ENCODE assay signal across 9 cellular contexts in genomic region chr1:196558424-196558823, GRCh38. TPM values are rescaled to one million over a fixed set of nuclear protein-coding genes. Genes with fewer than 3 reads are reported as not detected.
DNase-seq lines count a peak whose midpoint lies in the region; ATAC-seq, FAIRE-seq and TF ChIP-seq lines count a peak whose summit lies in the region.
"Had no signal": no experiment of that assay in that cellular context is flagged by ENCODE, and none has a peak within 500 bp of the region (broad histone marks: within the 10 kb centered on the region; RNA-seq: fewer than 3 reads in every experiment).

No MANE protein-coding gene starts in this region.

- no peaks in the 10 kb centered on the region for H3K4me1 Mint-ChIP-seq in CD8-positive, alpha-beta T cell (ENCODE audit: low read depth)
- H3K4me1 Mint-ChIP-seq: neural crest cell had no signal

- H3K4me3 ChIP-seq in HepG2 (replicated peaks in 1 of 3; ENCODE audit: insufficient read depth in 1 of 3, low read depth in 2 of 3, low read length in 3 of 3): no peak overlapping the region
- no peak overlapping the region for H3K4me3 ChIP-seq in CD8-positive, alpha-beta T cell (ENCODE audit: low read depth, low read length)

- peaks cover 3% of the 10 kb centered on the region for H3K9me3 Mint-ChIP-seq in CD8-positive, alpha-beta T cell

- H3K27me3 ChIP-seq in HepG2 (ENCODE audit: control insufficient read depth in 1 of 2, insufficient read depth in 2 of 2, low read length in 2 of 2): no peaks in the 10 kb centered on the region
- H3K27me3 ChIP-seq in CD8-positive, alpha-beta T cell (ENCODE audit: insufficient read depth, low read length): no peaks in the 10 kb centered on the region

- DNase-seq in COR-L47 (lab: John Stamatoyannopoulos, UW): peak; percentile 16
- peak; percentile 73 for DNase-seq in astrocyte of the hippocampus (ENCODE audit: low read depth, low spot score)
- DNase-seq in HepG2 (ENCODE audit: low spot score): no peak
- DNase-seq in activated effector memory CD4-positive, alpha-beta T cell treated with Interleukin-2 at 50 U/mL for 16 hours: no peak
- DNase-seq in DMS 273 treated with DMSO at 0.1 percent for 48 hours (lab: John Stamatoyannopoulos, UW): no peak
- no peak for DNase-seq in CD8-positive, alpha-beta T cell

- H3K9ac ChIP-seq in HepG2 (ENCODE audit: insufficient read depth, low read depth, low read length): no peak overlapping the region

- no peaks in the 10 kb centered on the region for H3K4me1 ChIP-seq in HepG2 (ENCODE audit: insufficient read depth, low read length)
- H3K4me1 ChIP-seq in CD8-positive, alpha-beta T cell (ENCODE audit: insufficient read depth, low read length): no peaks in the 10 kb centered on the region

- WGBS in HepG2 (ENCODE audit: low lambda C conversion rate): 19% methylated on average over 2 of the region's 2 CpGs

- no peak for TF ChIP-seq RAD21 in HepG2 (CRISPR knock-in tag; IDR thresholded peaks at IDR 0.05)

- POLR2A ChIA-PET in HepG2 (lab: Yijun Ruan, JAX): no interaction called here
- POLR2A ChIA-PET in CD8-positive, alpha-beta T cell (lab: Charles Lee): no interaction called here

- intact Hi-C loops in HepG2 (cut with micrococcal nuclease; ENCODE audit: unreplicated experiment): no loop called here
- intact Hi-C loops in CD8-positive, alpha-beta T cell (cut with DNase I, micrococcal nuclease): no loop called here

- no peaks in the 10 kb centered on the region for H3K36me3 Mint-ChIP-seq in CD8-positive, alpha-beta T cell

- no peak for TF ChIP-seq EP300 in HepG2 (IDR thresholded peaks at IDR 0.05; ENCODE audit: low read depth in 2 of 2, low read length in 2 of 2)
- TF ChIP-seq EP300 in HepG2 (CRISPR knock-in tag; IDR thresholded peaks at IDR 0.05; ENCODE audit: borderline replicate concordance): no peak

- peaks cover 22% of the 10 kb centered on the region for H3K9me3 ChIP-seq in HepG2 (ENCODE audit: low read length)
- H3K9me3 ChIP-seq in CD8-positive, alpha-beta T cell (ENCODE audit: low read length): no peaks in the 10 kb centered on the region

- ATAC-seq in HG03175 (IDR thresholded peaks at IDR 0.05; ENCODE audit: unreplicated experiment): peak; percentile 76
- ATAC-seq in HepG2: no peak
- no peak for ATAC-seq in HG03139 (IDR thresholded peaks at IDR 0.05; ENCODE audit: unreplicated experiment)
- no peak for ATAC-seq in CD8-positive, alpha-beta T cell

- no TSS peak for BruUV-seq in HepG2 (replicated peaks; lab: Mats Ljungman, UMichigan)

- TF ChIP-seq CTCF in HepG2 (CRISPR knock-in tag; IDR thresholded peaks at IDR 0.05): no peak
- no peak for TF ChIP-seq CTCF in CD8-positive, alpha-beta T cell (IDR thresholded peaks at IDR 0.05)

- H3K36me3 ChIP-seq in HepG2 (replicated peaks in 1 of 2; ENCODE audit: control insufficient read depth in 1 of 2, insufficient read depth in 2 of 2, low read length in 2 of 2): no peaks in the 10 kb centered on the region
- no peaks in the 10 kb centered on the region for H3K36me3 ChIP-seq in CD8-positive, alpha-beta T cell (ENCODE audit: insufficient read depth, low read length)

- H3K27ac ChIP-seq in HepG2 (ENCODE audit: extremely low read length, insufficient read depth, low read length): no peak overlapping the region
- H3K27ac ChIP-seq in CD8-positive, alpha-beta T cell (ENCODE audit: low read depth, low read length): no peak overlapping the region

- no peaks in the 10 kb centered on the region for H4K20me1 ChIP-seq in HepG2 (ENCODE audit: insufficient read depth, low read length)

- H3K27me3 Mint-ChIP-seq in CD8-positive, alpha-beta T cell (ENCODE audit: low read depth): no peaks in the 10 kb centered on the region

- in situ Hi-C loops in HepG2 (cut with HindIII; ENCODE audit: extremely low pct_ligation_motif_present, low pct_unique_long_range_greater_than_20kb): no loop called here

- no peak overlapping the region for H3K4me3 Mint-ChIP-seq in CD8-positive, alpha-beta T cell
- H3K4me3 Mint-ChIP-seq: neural crest cell had no signal

- no peak for FAIRE-seq in HepG2 (lab: Jason Lieb, UNC)

- no peak overlapping the region for H3K27ac Mint-ChIP-seq in CD8-positive, alpha-beta T cell

- H2AFZ ChIP-seq in HepG2 (ENCODE audit: low read length): no peak overlapping the region

- no peak for TF ChIP-seq POLR2A in HepG2 (IDR thresholded peaks at IDR 0.05; ENCODE audit: insufficient read depth in 1 of 2, low read depth in 2 of 2, low read length in 2 of 2)

- H3K79me2 ChIP-seq in HepG2 (ENCODE audit: insufficient read depth, low read length): no peaks in the 10 kb centered on the region

- H3K4me2 ChIP-seq in HepG2 (ENCODE audit: low read depth, low read length): no peak overlapping the region

- CTCF ChIA-PET in HepG2 (lab: Yijun Ruan, JAX; ENCODE audit: low intra/inter-chr PET ratio, low total read pairs): no interaction called here
- CTCF ChIA-PET in CD8-positive, alpha-beta T cell (lab: Charles Lee): no interaction called here

TF ChIP-seq in HepG2, 621 proteins besides CTCF, POLR2A, EP300 and RAD21:
- TF ChIP-seq MYC (CRISPR knock-in tag; IDR thresholded peaks at IDR 0.05; ENCODE audit: borderline replicate concordance): no peak
- no peak for TF ChIP-seq PHB2 (IDR thresholded peaks at IDR 0.05; ENCODE audit: partially characterized antibody)
- TF ChIP-seq MAFF (IDR thresholded peaks at IDR 0.05; ENCODE audit: low read depth, low read length): peak; percentile 25; the same call in 1 of the 2 replicates
- TF ChIP-seq MAFK (conservative IDR thresholded peaks at IDR 0.05 in 1 of 2, IDR thresholded peaks at IDR 0.05 in 1 of 2; ENCODE audit: low read length in 2 of 2): peak; percentile 1 to 45; a peak in 2 of 4 replicates

RNA-seq across cellular contexts. Expression of gene KCNT2, which starts 49.8 kb away (rescaled TPM):
- not detected in 2 replicates for total RNA-seq in HepG2 (2016; rRNA removed; fragmentation: Illumina TruSeq; extraction: Trizol)
- not detected in 2 replicates for total RNA-seq in HepG2 (2016; cell fraction: cytosol; rRNA removed; fragmentation: Illumina TruSeq; extraction: Trizol; ENCODE audit: low read depth)
- total RNA-seq in HepG2 (2016; cell fraction: insoluble cytoplasmic fraction; rRNA removed; fragmentation: Illumina TruSeq; extraction: Trizol): not detected in 2 replicates
- total RNA-seq in HepG2 (2016; cell fraction: membrane; rRNA removed; fragmentation: Illumina TruSeq; extraction: Trizol): not detected in 2 replicates
- total RNA-seq in HepG2 (2016; cell fraction: nucleus; rRNA removed; fragmentation: Illumina TruSeq; extraction: Trizol): not detected in 2 replicates
- not detected in 2 replicates for polyA plus RNA-seq in HepG2 (2011; rRNA removed)
- polyA plus RNA-seq in HepG2 (2011; cell fraction: cytosol; rRNA removed): not detected in 2 replicates
- not detected in 2 replicates for polyA plus RNA-seq in HepG2 (2011; cell fraction: nucleus; rRNA removed)
- not detected in 2 replicates for polyA plus RNA-seq in HepG2 (2012)
- polyA plus RNA-seq in HepG2 (2016; cell fraction: cytosol; fragmentation: Illumina TruSeq; extraction: Trizol; ENCODE audit: low read depth): not detected in 2 replicates
- not detected in 2 replicates for polyA plus RNA-seq in HepG2 (2016; cell fraction: insoluble cytoplasmic fraction; fragmentation: Illumina TruSeq; extraction: Trizol; ENCODE audit: low read depth)
- not detected in 2 replicates for polyA plus RNA-seq in HepG2 (2016; cell fraction: membrane; fragmentation: Illumina TruSeq; extraction: Trizol; ENCODE audit: low read depth)
- polyA plus RNA-seq in HepG2 (2016; cell fraction: nucleus; fragmentation: Illumina TruSeq; extraction: Trizol; ENCODE audit: insufficient read depth, low read depth): not detected in 2 replicates
- polyA minus RNA-seq in HepG2 (2011; rRNA and poly(A)+ RNA removed; ENCODE audit: low replicate concordance): 1.4 TPM in 1 of 2 replicates, not detected in the other
- not detected in 2 replicates for polyA minus RNA-seq in HepG2 (2011; cell fraction: cytosol; rRNA and poly(A)+ RNA removed)
- not detected in 2 replicates for polyA minus RNA-seq in HepG2 (2011; cell fraction: nucleus; rRNA and poly(A)+ RNA removed)
- total RNA-seq in CD8-positive, alpha-beta T cell: not detected

Comparison
In these comparisons a context has a peak if more than half of its experiments do, and no peak if none do; other contexts are left out.
1. DNase-seq: peak in COR-L47 (single experiment) and astrocyte of the hippocampus (single experiment); none in HepG2 (single experiment), activated effector memory CD4-positive, alpha-beta T cell treated with Interleukin-2 at 50 U/mL for 16 hours (single experiment), DMS 273 treated with DMSO at 0.1 percent for 48 hours (single experiment) and CD8-positive, alpha-beta T cell (0 of 7).